1 cellular context compared by ENCODE assay signal in the genomic region with DNA sequence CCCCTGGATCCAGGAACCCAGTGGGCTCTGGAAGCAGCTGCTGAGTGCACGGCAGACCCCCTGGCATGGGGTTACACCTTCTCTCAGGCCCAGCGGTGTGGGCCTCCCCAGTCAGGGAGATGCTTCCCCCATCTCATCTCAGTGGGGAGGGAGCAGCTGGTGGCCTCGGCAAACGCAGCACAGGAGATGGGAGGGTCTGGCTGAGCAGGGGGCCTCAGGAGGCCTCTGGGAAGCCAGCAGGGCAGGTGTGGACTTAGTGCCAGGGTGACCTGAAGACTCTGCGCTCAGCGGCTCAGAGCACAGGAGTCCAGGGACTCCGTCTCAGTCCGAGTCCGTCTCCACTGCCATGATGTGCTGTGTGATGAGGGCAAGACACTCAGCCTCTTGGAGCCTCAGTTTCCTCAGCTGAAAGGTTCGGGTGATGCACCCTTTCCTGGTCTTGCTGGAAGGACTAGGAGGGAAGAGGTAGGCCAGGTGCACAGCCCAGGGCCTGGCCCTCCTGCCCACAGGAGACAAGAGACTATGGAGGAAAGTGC.
TF ChIP-seq lines count a peak whose summit lies in the region.

No MANE protein-coding gene starts in this region.

TF ChIP-seq in GM12878, 131 proteins besides CTCF, POLR2A, EP300 and RAD21 (continued from another document):
- TF ChIP-seq RELB (IDR thresholded peaks at IDR 0.05; ENCODE audit: low read depth) (no peak), RCOR1 (conservative IDR thresholded peaks at IDR 0.05; ENCODE audit: low read depth, low read length) (0 out of 2 replicates have a peak, but pooled peaks have one; percentile 22), RUNX3 (IDR thresholded peaks at IDR 0.05; ENCODE audit: low read length) (no peak), NFIC (IDR thresholded peaks at IDR 0.05; ENCODE audit: low read depth, low read length) (no peak), E2F8 (IDR thresholded peaks at IDR 0.05; ENCODE audit: low read depth, partially characterized antibody) (no peak), NBN (IDR thresholded peaks at IDR 0.05) (no peak), MEF2A (IDR thresholded peaks at IDR 0.05; ENCODE audit: insufficient read depth, low read depth, low read length) (no peak), RELA (IDR thresholded peaks at IDR 0.05; ENCODE audit: borderline replicate concordance, partially characterized antibody) (no peak), IRF3 (IDR thresholded peaks at IDR 0.05) (no peak)
